In genomic region chr14:50231475-50232275, GRCh38 we compare ENCODE assay signal across 8 cellular contexts. TPM values are rescaled to one million over a fixed set of nuclear protein-coding genes. Genes with fewer than 3 reads are reported as not detected.
DNase-seq lines count a peak whose midpoint lies in the region; ATAC-seq and TF ChIP-seq lines count a peak whose summit lies in the region.

SOS2 (minus strand) TSS chr14:50231578; CDS start chr14:50231283, 295 bp downstream.

- TF ChIP-seq CTCF in OCI-LY7 (conservative IDR thresholded peaks at IDR 0.05; ENCODE audit: low read length) = 0 out of 2 replicates have a peak, but pooled peaks have one; percentile 12

- no peaks in the 10 kb centered on the region for H4K20me1 ChIP-seq in OCI-LY7 (ENCODE audit: insufficient read depth, low read length)

- ATAC-seq in GM21447 (IDR thresholded peaks at IDR 0.05; ENCODE audit: unreplicated experiment) = peak; percentile 78

- H3K4me2 ChIP-seq in OCI-LY7 (ENCODE audit: low read length) = peak within 1 kb of the TSS; percentile 89

- H3K9ac ChIP-seq in HUES6 (ENCODE audit: low read length) (peak within 1 kb of the TSS; percentile 85), mucosa of rectum (ENCODE audit: low read depth in 1 of 2, low read length in 2 of 2) (peak within 1 kb of the TSS; percentile 91 to 93)

- 0 out of 2 replicates have a peak, but pooled peaks cover 9% of the 10 kb centered on the region for H3K36me3 ChIP-seq in HUES6 (ENCODE audit: control insufficient read depth, insufficient read depth, low read length)
- H3K36me3 ChIP-seq in OCI-LY7 (ENCODE audit: insufficient read depth, low read length) = peaks cover 13% of the 10 kb centered on the region
- H3K36me3 ChIP-seq in mucosa of rectum (ENCODE audit: control insufficient read depth in 2 of 2, insufficient read depth in 2 of 2, low read length in 2 of 2) = no peaks in the 10 kb centered on the region

- H3K9me2 ChIP-seq in OCI-LY7 (ENCODE audit: insufficient read depth, low read length) = no peaks in the 10 kb centered on the region

- H3K4me1 ChIP-seq in HUES6 (ENCODE audit: control insufficient read depth, insufficient read depth, low read length) = peaks cover 5% of the 10 kb centered on the region; the same call in 1 of the 2 replicates
- H3K4me1 ChIP-seq in OCI-LY7 (ENCODE audit: insufficient read depth, low read length, poor library complexity, severe bottlenecking) = peaks cover 18% of the 10 kb centered on the region
- peaks cover 7 to 19% of the 10 kb centered on the region in 2 donors for H3K4me1 ChIP-seq in mucosa of rectum (ENCODE audit: control insufficient read depth in 2 of 2, insufficient read depth in 2 of 2, low read length in 2 of 2)

- CTCF ChIA-PET in OCI-LY7 (lab: Charles Lee; ENCODE audit: unreplicated experiment) = no interaction called here

- H3K9me3 ChIP-seq in HUES6 (ENCODE audit: control insufficient read depth, insufficient read depth, low read depth, low read length) (peaks cover 5% of the 10 kb centered on the region; the same call in 1 of the 2 replicates), OCI-LY7 (ENCODE audit: low read length) (peaks cover 20% of the 10 kb centered on the region), mucosa of rectum (ENCODE audit: control insufficient read depth in 2 of 2, low read length in 2 of 2) (no peaks in the 10 kb centered on the region)

- H3K79me2 ChIP-seq in OCI-LY7 (ENCODE audit: insufficient read depth, low read depth, low read length) = peaks cover 36% of the 10 kb centered on the region

- POLR2A ChIA-PET in OCI-LY7 (lab: Charles Lee) = interaction anchor here (0.9 kb wide), 1 partner anchor 30 kb away, joined by 3 read pairs; no protein-coding TSS in a partner anchor

- H3K27me3 ChIP-seq in HUES6 (ENCODE audit: control insufficient read depth, insufficient read depth, low read length) = no peaks in the 10 kb centered on the region; the same call in 1 of the 2 replicates
- no peaks in the 10 kb centered on the region for H3K27me3 ChIP-seq in mucosa of rectum (ENCODE audit: control insufficient read depth in 2 of 2, insufficient read depth in 2 of 2, low read length in 2 of 2)

- intact Hi-C loops in OCI-LY7 (cut with micrococcal nuclease; ENCODE audit: unreplicated experiment) = loop anchor here (1.0 to 5.0 kb wide), 6 partner anchors 81 to 599 kb away; partner anchors contain the start of genes DMAC2L, L2HGDH, MAP4K5 and VCPKMT

- BruUV-seq in OCI-LY7 (replicated peaks; lab: Mats Ljungman, UMichigan) = no TSS peak

- H3K4me3 ChIP-seq in HUES6 (ENCODE audit: low read depth, low read length) (peak within 1 kb of the TSS; percentile 88), OCI-LY7 (ENCODE audit: low read depth, low read length, poor library complexity, severe bottlenecking) (peak within 1 kb of the TSS; percentile 94), mucosa of rectum (ENCODE audit: low read length in 2 of 2) (peak within 1 kb of the TSS; percentile 89 to 94)

- H2AFZ ChIP-seq in OCI-LY7 (ENCODE audit: low read length) = peak within 1 kb of the TSS; percentile 98

- DNase-seq in DMS 273 (lab: John Stamatoyannopoulos, UW; ENCODE audit: unreplicated experiment) (peak; percentile 94), OCI-LY7 (ENCODE audit: low spot score) (peak; percentile 91), activated T-cell treated with anti-CD3 and anti-CD28 coated beads for 4 hours (peak; percentile 66), epithelial cell of prostate (ENCODE audit: low read depth, low spot score) (no peak)
- DNase-seq in stimulated activated CD8-positive, alpha-beta memory T cell treated with anti-CD3 and anti-CD28 coated beads, Interleukin-4, amount 100 ng/mL, for 48 hours = peak; percentile 80

- peak within 1 kb of the TSS; percentile 58; the same call in 1 of the 2 replicates for H3K27ac ChIP-seq in HUES6 (ENCODE audit: low read depth, low read length)
- peak within 1 kb of the TSS; percentile 81 for H3K27ac ChIP-seq in OCI-LY7 (ENCODE audit: low read depth, low read length, poor library complexity, severe bottlenecking)
- peak within 1 kb of the TSS; percentile 94 for H3K27ac ChIP-seq in epithelial cell of prostate
- H3K27ac ChIP-seq in mucosa of rectum (ENCODE audit: low read depth in 2 of 2, low read length in 2 of 2) = peak within 1 kb of the TSS; percentile 95 to 96

RNA-seq across cellular contexts. Expression of gene SOS2, which starts in this region (rescaled TPM):
- total RNA-seq in OCI-LY7 (2014; rRNA removed; shearing (Covaris generic)) = 13.5 and 16.5 TPM in 2 replicates
- total RNA-seq in OCI-LY7 (2022) = 25.2 and 34.7 TPM in 2 replicates
